In genomic region chr19:3201072-3201700, GRCh38 we compare ENCODE assay signal across 1 cellular context.
TF ChIP-seq lines count a peak whose summit lies in the region.

No MANE protein-coding gene starts in this region.

TF ChIP-seq in HepG2, 621 proteins besides CTCF, POLR2A, EP300 and RAD21:
- TF ChIP-seq AGO2 (optimal IDR thresholded peaks at IDR 0.05; ENCODE audit: low read depth, low read length) = peak; percentile 70
- no peak for TF ChIP-seq FUBP1 (CRISPR knock-in tag; IDR thresholded peaks at IDR 0.05; ENCODE audit: borderline replicate concordance)
